10 cellular contexts compared by ENCODE assay signal in genomic region chr5:69364414-69364813, GRCh38. TPM values are rescaled to one million over a fixed set of nuclear protein-coding genes. Genes with fewer than 3 reads are reported as not detected.
DNase-seq lines count a peak whose midpoint lies in the region; ATAC-seq and TF ChIP-seq lines count a peak whose summit lies in the region.
"Had no signal": no experiment of that assay in that cellular context is flagged by ENCODE, and none has a peak within 500 bp of the region (broad histone marks: within the 10 kb centered on the region; RNA-seq: fewer than 3 reads in every experiment).

No MANE protein-coding gene starts in this region.

- no peaks in the 10 kb centered on the region for H3K9me3 ChIP-seq in mucosa of descending colon
- H3K9me3 ChIP-seq: HAP-1, SJCRH30 had no signal

- DNase-seq in CMK (ENCODE audit: low read depth) (peak; percentile 9), H4 (ENCODE audit: low spot score) (peak; percentile 10), SW480 (ENCODE audit: low spot score) (peak; percentile 31), iPS-NIHi7 (ENCODE audit: extremely low spot score) (peak; percentile 7), DMS79 (lab: John Stamatoyannopoulos, UW) (no peak), NCI-H187 treated with DMSO at 0.1 percent for 48 hours (lab: John Stamatoyannopoulos, UW) (no peak), mucosa of descending colon (no peak)

- peaks cover 4% of the 10 kb centered on the region for H3K36me3 ChIP-seq in mucosa of descending colon (ENCODE audit: low read depth)

- peaks cover 13% of the 10 kb centered on the region for H3K4me1 ChIP-seq in mucosa of descending colon (ENCODE audit: low read depth)
- H3K4me1 ChIP-seq: SJCRH30 had no signal

- H3K4me3 ChIP-seq in mucosa of descending colon: no peak overlapping the region
- H3K4me3 ChIP-seq: HAP-1, SJCRH30 had no signal

- TF ChIP-seq CTCF in mucosa of descending colon (IDR thresholded peaks at IDR 0.05): no peak

- no peak for ATAC-seq in mucosa of descending colon
- no peak for ATAC-seq in HG02678 (IDR thresholded peaks at IDR 0.05; ENCODE audit: unreplicated experiment)

- intact Hi-C loops in mucosa of descending colon (cut with DNase I, micrococcal nuclease): no loop called here

RNA-seq across cellular contexts. Expression of gene AK6, which starts 4.9 kb away (rescaled TPM):
- 27.3 and 37.3 TPM in 2 replicates for total RNA-seq in H4 (2014; rRNA removed; shearing (Covaris generic))
- 10 to 100 TPM; 21.4 to 35.8 (median 28.5) TPM for total RNA-seq in mucosa of descending colon

RNA-seq across cellular contexts. Expression of gene TAF9, which starts 4.9 kb away (rescaled TPM):
- 149 and 164 TPM in 2 replicates for total RNA-seq in H4 (2014; rRNA removed; shearing (Covaris generic))
- 10 to 100 TPM; 36.5 to 47.7 (median 36.8) TPM for total RNA-seq in mucosa of descending colon

RNA-seq across cellular contexts. Expression of gene RAD17, which starts 5.2 kb away (rescaled TPM):
- 14.8 and 17.6 TPM in 2 replicates for total RNA-seq in H4 (2014; rRNA removed; shearing (Covaris generic))
- 10 to 100 TPM; 15.8 to 20.9 (median 17.6) TPM for total RNA-seq in mucosa of descending colon

RNA-seq across cellular contexts. Expression of gene CCDC125, which starts 31.8 kb away (rescaled TPM):
- 0.64 and 4.0 TPM in 2 replicates for total RNA-seq in H4 (2014; rRNA removed; shearing (Covaris generic))
- 10 to 100 TPM; 15.9 to 25.4 (median 24.2) TPM for total RNA-seq in mucosa of descending colon

RNA-seq across cellular contexts. Expression of gene MARVELD2, which starts 50.5 kb away (rescaled TPM):
- total RNA-seq in H4 (2014; rRNA removed; shearing (Covaris generic)): 0.08 and 0.12 TPM in 2 replicates
- 10 to 100 TPM; 22.9 to 63.1 (median 48.0) TPM for total RNA-seq in mucosa of descending colon

Comparison
In these comparisons a context has a peak if more than half of its experiments do, and no peak if none do; other contexts are left out.
1. DNase-seq: peak in CMK (single experiment), H4 (single experiment), SW480 (single experiment) and iPS-NIHi7 (single experiment); none in DMS79 (single experiment), NCI-H187 treated with DMSO at 0.1 percent for 48 hours (single experiment) and mucosa of descending colon (0 of 3).